Comparison of ENCODE assay signal across 9 cellular contexts in the genomic region with DNA sequence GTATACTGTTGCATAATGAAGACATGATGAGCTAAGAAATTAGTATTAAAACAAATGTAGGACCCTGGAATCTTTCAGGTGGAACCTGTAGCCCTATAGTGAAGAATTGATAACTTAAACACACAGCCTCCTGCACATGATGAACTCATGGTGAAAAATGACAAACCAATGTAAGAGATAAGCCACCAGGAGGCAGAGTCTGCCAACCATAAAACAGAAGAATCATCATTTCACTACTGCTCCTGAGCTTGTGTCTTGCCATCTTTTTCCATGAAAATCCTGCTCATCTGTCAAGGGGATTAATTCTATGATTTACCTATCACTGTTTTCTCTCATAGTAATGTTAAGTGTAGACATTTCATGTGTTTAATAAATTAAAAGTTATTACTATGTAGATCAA.
DNase-seq lines count a peak whose midpoint lies in the region; ATAC-seq and TF ChIP-seq lines count a peak whose summit lies in the region.
"Had no signal": no experiment of that assay in that cellular context is flagged by ENCODE, and none has a peak within 500 bp of the region (broad histone marks: within the 10 kb centered on the region; RNA-seq: fewer than 3 reads in every experiment).

No MANE protein-coding gene starts in this region.

- H3K23ac ChIP-seq in mesenchymal stem cell (ENCODE audit: low read length in 2 of 2) = no peak overlapping the region

- in situ Hi-C loops in brain microvascular endothelial cell (cut with HindIII; ENCODE audit: low pct_ligation_motif_present, low sequenced_read_pairs) = no loop called here

- H2BK5ac ChIP-seq in mesenchymal stem cell (ENCODE audit: low read depth, low read length, poor library complexity, severe bottlenecking) = no peak overlapping the region

- no peak overlapping the region for H3K4me2 ChIP-seq in mesenchymal stem cell (ENCODE audit: low read length, poor library complexity, severe bottlenecking)

- H2BK12ac ChIP-seq in mesenchymal stem cell (ENCODE audit: low read length in 2 of 2) = no peak overlapping the region

- no peak overlapping the region for H3K14ac ChIP-seq in mesenchymal stem cell (ENCODE audit: low read length in 2 of 2)

- no peak overlapping the region for H3K9ac ChIP-seq in mesenchymal stem cell (ENCODE audit: low read length)

- H4K8ac ChIP-seq in mesenchymal stem cell (ENCODE audit: low read length) = no peak overlapping the region

- DNase-seq in Ammon's horn (ENCODE audit: low spot score) (peak; percentile 22), LHCN-M2 (ENCODE audit: low read depth) (peak; percentile 12), brain microvascular endothelial cell (peak; percentile 34), mesenchymal stem cell (peak; percentile 64), HUDEP-2 (lab: John Stamatoyannopoulos, UW; ENCODE audit: unreplicated experiment in 76 of 76) (no peak), KG1 (lab: John Stamatoyannopoulos, UW) (no peak)
- DNase-seq: body of pancreas had no signal

- no peaks in the 10 kb centered on the region for H3K4me1 ChIP-seq in mesenchymal stem cell (ENCODE audit: control insufficient read depth, insufficient read depth, low read depth, low read length)
- H3K4me1 ChIP-seq: body of pancreas had no signal

- H3K36me3 ChIP-seq in brain microvascular endothelial cell (replicated peaks) (no peaks in the 10 kb centered on the region), mesenchymal stem cell (ENCODE audit: control insufficient read depth in 1 of 2, insufficient read depth in 2 of 2, low read depth in 1 of 2, low read length in 2 of 2) (no peaks in the 10 kb centered on the region)

- no peak overlapping the region for H3K4ac ChIP-seq in mesenchymal stem cell (ENCODE audit: low read depth in 1 of 2, low read length in 2 of 2)

- no peak overlapping the region for H2AFZ ChIP-seq in mesenchymal stem cell (ENCODE audit: low read depth, low read length)

- H3K27me3 ChIP-seq in brain microvascular endothelial cell (replicated peaks) (no peaks in the 10 kb centered on the region), mesenchymal stem cell (ENCODE audit: control insufficient read depth in 1 of 2, insufficient read depth in 1 of 2, low read length in 2 of 2) (no peaks in the 10 kb centered on the region)
- H3K27me3 ChIP-seq: body of pancreas had no signal

- no peaks in the 10 kb centered on the region for H3K79me1 ChIP-seq in mesenchymal stem cell (replicated peaks; ENCODE audit: low read length, poor library complexity, severe bottlenecking)

- H3K4me3 ChIP-seq in brain microvascular endothelial cell (ENCODE audit: low read depth, low read length) (no peak overlapping the region), mesenchymal stem cell (ENCODE audit: insufficient read depth in 1 of 2, low read depth in 1 of 2, low read length in 2 of 2) (no peak overlapping the region)
- H3K4me3 ChIP-seq: body of pancreas had no signal

- H3K9me3 ChIP-seq in mesenchymal stem cell (ENCODE audit: control insufficient read depth, low read length) = no peaks in the 10 kb centered on the region
- H3K9me3 ChIP-seq: body of pancreas had no signal

- no peak overlapping the region for H2BK15ac ChIP-seq in mesenchymal stem cell (ENCODE audit: low read depth, poor library complexity, severe bottlenecking)

- H3K18ac ChIP-seq in mesenchymal stem cell (ENCODE audit: low read depth in 1 of 2, low read length in 2 of 2) = no peak overlapping the region

- H2BK120ac ChIP-seq in mesenchymal stem cell (ENCODE audit: low read depth, low read length) = no peak overlapping the region

- no peak for ATAC-seq in HG03457 (IDR thresholded peaks at IDR 0.05; ENCODE audit: unreplicated experiment)
- no peak for ATAC-seq in GM18519 (IDR thresholded peaks at IDR 0.05; ENCODE audit: low FRiP score, unreplicated experiment)
- ATAC-seq: body of pancreas had no signal

- H2AK5ac ChIP-seq in mesenchymal stem cell (ENCODE audit: low read length, severe bottlenecking) = no peak overlapping the region

- no peak overlapping the region for H4K91ac ChIP-seq in mesenchymal stem cell (ENCODE audit: low read length)

- H3K27ac ChIP-seq in brain microvascular endothelial cell = no peak overlapping the region
- H3K27ac ChIP-seq in mesenchymal stem cell (ENCODE audit: low read length, poor library complexity, severe bottlenecking) = no peak overlapping the region
- H3K27ac ChIP-seq: body of pancreas had no signal

- peak; percentile 46 for TF ChIP-seq CTCF in brain microvascular endothelial cell (IDR thresholded peaks at IDR 0.05; ENCODE audit: low read depth, low read length, missing control alignments)

Comparison
In these comparisons a context has a peak if more than half of its experiments do, and no peak if none do; other contexts are left out.
1. DNase-seq: peak in Ammon's horn (single experiment), LHCN-M2 (single experiment), brain microvascular endothelial cell (single experiment) and mesenchymal stem cell (single experiment); none in HUDEP-2 (0 of 76) and KG1 (single experiment).